Comparison of ENCODE assay signal across 1 cellular context in genomic region chr12:12786716-12787601, GRCh38.
TF ChIP-seq lines count a peak whose summit lies in the region.

No MANE protein-coding gene starts in this region.

TF ChIP-seq in HepG2, 621 proteins besides CTCF, POLR2A, EP300 and RAD21 (continued from another document and continues in another):
- TF ChIP-seq MYC (CRISPR knock-in tag; IDR thresholded peaks at IDR 0.05; ENCODE audit: borderline replicate concordance) (peak; percentile 86), ZNF747 (CRISPR knock-in tag; IDR thresholded peaks at IDR 0.05; ENCODE audit: borderline replicate concordance) (0 out of 2 replicates have a peak, but pooled peaks have one; percentile 64), ADNP (CRISPR knock-in tag; IDR thresholded peaks at IDR 0.05) (no peak), NFKB2 (CRISPR knock-in tag; IDR thresholded peaks at IDR 0.05; ENCODE audit: borderline replicate concordance) (peak; percentile 95), TCF7L2 (IDR thresholded peaks at IDR 0.05; ENCODE audit: low read depth, low read length) (no peak), MXD3 (CRISPR knock-in tag; IDR thresholded peaks at IDR 0.05) (peak; percentile 86), CREBL2 (CRISPR knock-in tag; IDR thresholded peaks at IDR 0.05; ENCODE audit: borderline replicate concordance) (peak; percentile 80; the same call in 1 of the 2 replicates), CSRNP1 (CRISPR knock-in tag; IDR thresholded peaks at IDR 0.05) (no peak), GLI4 (CRISPR knock-in tag; IDR thresholded peaks at IDR 0.05; ENCODE audit: borderline replicate concordance) (0 out of 2 replicates have a peak, but pooled peaks have one; percentile 72), ZNF761 (CRISPR knock-in tag; conservative IDR thresholded peaks at IDR 0.05) (peak; percentile 90), THRA (CRISPR knock-in tag; IDR thresholded peaks at IDR 0.05; ENCODE audit: borderline replicate concordance) (peak; percentile 50; the same call in 1 of the 2 replicates), ZNF691 (CRISPR knock-in tag; IDR thresholded peaks at IDR 0.05; ENCODE audit: borderline replicate concordance, low read depth) (no peak; the same call in 1 of the 2 replicates), ZNF160 (CRISPR knock-in tag; IDR thresholded peaks at IDR 0.05) (peak; percentile 45; the same call in 1 of the 2 replicates), PAX8 (CRISPR knock-in tag; IDR thresholded peaks at IDR 0.05; ENCODE audit: borderline replicate concordance) (no peak), RFX5 (IDR thresholded peaks at IDR 0.05; ENCODE audit: low read depth, low read length) (no peak), SCMH1 (CRISPR knock-in tag; IDR thresholded peaks at IDR 0.05; ENCODE audit: borderline replicate concordance) (no peak), NFYB (CRISPR knock-in tag; IDR thresholded peaks at IDR 0.05) (no peak), ZNF101 (CRISPR knock-in tag; IDR thresholded peaks at IDR 0.05; ENCODE audit: borderline replicate concordance, low read depth) (no peak), SIX4 (CRISPR knock-in tag; IDR thresholded peaks at IDR 0.05) (no peak), IKZF1 (IDR thresholded peaks at IDR 0.05) (no peak), ETV6 (CRISPR knock-in tag; conservative IDR thresholded peaks at IDR 0.05) (peak; percentile 54; the same call in 1 of the 2 replicates), ZIK1 (CRISPR knock-in tag; IDR thresholded peaks at IDR 0.05; ENCODE audit: borderline replicate concordance, low read depth) (no peak), ZNF720 (CRISPR knock-in tag; IDR thresholded peaks at IDR 0.05) (no peak), DMAP1 (CRISPR knock-in tag; IDR thresholded peaks at IDR 0.05) (0 out of 2 replicates have a peak, but pooled peaks have one; percentile 27), ZSCAN29 (CRISPR knock-in tag; conservative IDR thresholded peaks at IDR 0.05) (no peak), ZNF484 (CRISPR knock-in tag; IDR thresholded peaks at IDR 0.05; ENCODE audit: borderline replicate concordance, low read depth) (no peak), ZNF296 (CRISPR knock-in tag; conservative IDR thresholded peaks at IDR 0.05) (no peak), ZNF737 (CRISPR knock-in tag; IDR thresholded peaks at IDR 0.05; ENCODE audit: borderline replicate concordance) (no peak), RARG (CRISPR knock-in tag; IDR thresholded peaks at IDR 0.05; ENCODE audit: low read depth) (no peak), TCF12 (IDR thresholded peaks at IDR 0.05) (no peak), TCF12 (CRISPR knock-in tag; IDR thresholded peaks at IDR 0.05) (0 out of 2 replicates have a peak, but pooled peaks have one; percentile 50), SKI (IDR thresholded peaks at IDR 0.05; ENCODE audit: partially characterized antibody) (no peak), ZBTB38 (CRISPR knock-in tag; IDR thresholded peaks at IDR 0.05) (peak; percentile 87), ZNF839 (CRISPR knock-in tag; IDR thresholded peaks at IDR 0.05; ENCODE audit: borderline replicate concordance) (no peak)
- TF ChIP-seq, protein P1, sequence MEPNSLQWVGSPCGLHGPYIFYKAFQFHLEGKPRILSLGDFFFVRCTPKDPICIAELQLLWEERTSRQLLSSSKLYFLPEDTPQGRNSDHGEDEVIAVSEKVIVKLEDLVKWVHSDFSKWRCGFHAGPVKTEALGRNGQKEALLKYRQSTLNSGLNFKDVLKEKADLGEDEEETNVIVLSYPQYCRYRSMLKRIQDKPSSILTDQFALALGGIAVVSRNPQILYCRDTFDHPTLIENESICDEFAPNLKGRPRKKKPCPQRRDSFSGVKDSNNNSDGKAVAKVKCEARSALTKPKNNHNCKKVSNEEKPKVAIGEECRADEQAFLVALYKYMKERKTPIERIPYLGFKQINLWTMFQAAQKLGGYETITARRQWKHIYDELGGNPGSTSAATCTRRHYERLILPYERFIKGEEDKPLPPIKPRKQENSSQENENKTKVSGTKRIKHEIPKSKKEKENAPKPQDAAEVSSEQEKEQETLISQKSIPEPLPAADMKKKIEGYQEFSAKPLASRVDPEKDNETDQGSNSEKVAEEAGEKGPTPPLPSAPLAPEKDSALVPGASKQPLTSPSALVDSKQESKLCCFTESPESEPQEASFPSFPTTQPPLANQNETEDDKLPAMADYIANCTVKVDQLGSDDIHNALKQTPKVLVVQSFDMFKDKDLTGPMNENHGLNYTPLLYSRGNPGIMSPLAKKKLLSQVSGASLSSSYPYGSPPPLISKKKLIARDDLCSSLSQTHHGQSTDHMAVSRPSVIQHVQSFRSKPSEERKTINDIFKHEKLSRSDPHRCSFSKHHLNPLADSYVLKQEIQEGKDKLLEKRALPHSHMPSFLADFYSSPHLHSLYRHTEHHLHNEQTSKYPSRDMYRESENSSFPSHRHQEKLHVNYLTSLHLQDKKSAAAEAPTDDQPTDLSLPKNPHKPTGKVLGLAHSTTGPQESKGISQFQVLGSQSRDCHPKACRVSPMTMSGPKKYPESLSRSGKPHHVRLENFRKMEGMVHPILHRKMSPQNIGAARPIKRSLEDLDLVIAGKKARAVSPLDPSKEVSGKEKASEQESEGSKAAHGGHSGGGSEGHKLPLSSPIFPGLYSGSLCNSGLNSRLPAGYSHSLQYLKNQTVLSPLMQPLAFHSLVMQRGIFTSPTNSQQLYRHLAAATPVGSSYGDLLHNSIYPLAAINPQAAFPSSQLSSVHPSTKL (CRISPR knock-in tag; IDR thresholded peaks at IDR 0.05), result peak; percentile 50; the same call in 1 of the 2 replicates
- TF ChIP-seq, protein P2, sequence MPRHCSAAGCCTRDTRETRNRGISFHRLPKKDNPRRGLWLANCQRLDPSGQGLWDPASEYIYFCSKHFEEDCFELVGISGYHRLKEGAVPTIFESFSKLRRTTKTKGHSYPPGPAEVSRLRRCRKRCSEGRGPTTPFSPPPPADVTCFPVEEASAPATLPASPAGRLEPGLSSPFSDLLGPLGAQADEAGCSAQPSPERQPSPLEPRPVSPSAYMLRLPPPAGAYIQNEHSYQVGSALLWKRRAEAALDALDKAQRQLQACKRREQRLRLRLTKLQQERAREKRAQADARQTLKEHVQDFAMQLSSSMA (CRISPR knock-in tag; IDR thresholded peaks at IDR 0.05), result no peak
- TF ChIP-seq, protein P3, sequence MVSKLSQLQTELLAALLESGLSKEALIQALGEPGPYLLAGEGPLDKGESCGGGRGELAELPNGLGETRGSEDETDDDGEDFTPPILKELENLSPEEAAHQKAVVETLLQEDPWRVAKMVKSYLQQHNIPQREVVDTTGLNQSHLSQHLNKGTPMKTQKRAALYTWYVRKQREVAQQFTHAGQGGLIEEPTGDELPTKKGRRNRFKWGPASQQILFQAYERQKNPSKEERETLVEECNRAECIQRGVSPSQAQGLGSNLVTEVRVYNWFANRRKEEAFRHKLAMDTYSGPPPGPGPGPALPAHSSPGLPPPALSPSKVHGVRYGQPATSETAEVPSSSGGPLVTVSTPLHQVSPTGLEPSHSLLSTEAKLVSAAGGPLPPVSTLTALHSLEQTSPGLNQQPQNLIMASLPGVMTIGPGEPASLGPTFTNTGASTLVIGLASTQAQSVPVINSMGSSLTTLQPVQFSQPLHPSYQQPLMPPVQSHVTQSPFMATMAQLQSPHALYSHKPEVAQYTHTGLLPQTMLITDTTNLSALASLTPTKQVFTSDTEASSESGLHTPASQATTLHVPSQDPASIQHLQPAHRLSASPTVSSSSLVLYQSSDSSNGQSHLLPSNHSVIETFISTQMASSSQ (IDR thresholded peaks at IDR 0.05; ENCODE audit: low read depth), result no peak
- TF ChIP-seq, protein P3 (CRISPR knock-in tag; IDR thresholded peaks at IDR 0.05; ENCODE audit: borderline replicate concordance), result peak; percentile 56; the same call in 1 of the 2 replicates
- TF ChIP-seq, protein P4, sequence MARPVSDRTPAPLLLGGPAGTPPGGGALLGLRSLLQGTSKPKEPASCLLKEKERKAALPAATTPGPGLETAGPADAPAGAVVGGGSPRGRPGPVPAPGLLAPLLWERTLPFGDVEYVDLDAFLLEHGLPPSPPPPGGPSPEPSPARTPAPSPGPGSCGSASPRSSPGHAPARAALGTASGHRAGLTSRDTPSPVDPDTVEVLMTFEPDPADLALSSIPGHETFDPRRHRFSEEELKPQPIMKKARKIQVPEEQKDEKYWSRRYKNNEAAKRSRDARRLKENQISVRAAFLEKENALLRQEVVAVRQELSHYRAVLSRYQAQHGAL (CRISPR knock-in tag; IDR thresholded peaks at IDR 0.05; ENCODE audit: not compliant biosample characterization), result no peak
- TF ChIP-seq, protein P5, sequence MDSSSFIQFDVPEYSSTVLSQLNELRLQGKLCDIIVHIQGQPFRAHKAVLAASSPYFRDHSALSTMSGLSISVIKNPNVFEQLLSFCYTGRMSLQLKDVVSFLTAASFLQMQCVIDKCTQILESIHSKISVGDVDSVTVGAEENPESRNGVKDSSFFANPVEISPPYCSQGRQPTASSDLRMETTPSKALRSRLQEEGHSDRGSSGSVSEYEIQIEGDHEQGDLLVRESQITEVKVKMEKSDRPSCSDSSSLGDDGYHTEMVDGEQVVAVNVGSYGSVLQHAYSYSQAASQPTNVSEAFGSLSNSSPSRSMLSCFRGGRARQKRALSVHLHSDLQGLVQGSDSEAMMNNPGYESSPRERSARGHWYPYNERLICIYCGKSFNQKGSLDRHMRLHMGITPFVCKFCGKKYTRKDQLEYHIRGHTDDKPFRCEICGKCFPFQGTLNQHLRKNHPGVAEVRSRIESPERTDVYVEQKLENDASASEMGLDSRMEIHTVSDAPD (CRISPR knock-in tag; IDR thresholded peaks at IDR 0.05), result no peak
- TF ChIP-seq, protein P6, sequence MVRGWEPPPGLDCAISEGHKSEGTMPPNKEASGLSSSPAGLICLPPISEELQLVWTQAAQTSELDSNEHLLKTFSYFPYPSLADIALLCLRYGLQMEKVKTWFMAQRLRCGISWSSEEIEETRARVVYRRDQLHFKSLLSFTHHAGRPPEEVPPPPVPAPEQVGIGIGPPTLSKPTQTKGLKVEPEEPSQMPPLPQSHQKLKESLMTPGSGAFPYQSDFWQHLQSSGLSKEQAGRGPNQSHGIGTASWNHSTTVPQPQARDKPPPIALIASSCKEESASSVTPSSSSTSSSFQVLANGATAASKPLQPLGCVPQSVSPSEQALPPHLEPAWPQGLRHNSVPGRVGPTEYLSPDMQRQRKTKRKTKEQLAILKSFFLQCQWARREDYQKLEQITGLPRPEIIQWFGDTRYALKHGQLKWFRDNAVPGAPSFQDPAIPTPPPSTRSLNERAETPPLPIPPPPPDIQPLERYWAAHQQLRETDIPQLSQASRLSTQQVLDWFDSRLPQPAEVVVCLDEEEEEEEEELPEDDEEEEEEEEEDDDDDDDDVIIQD (CRISPR knock-in tag; IDR thresholded peaks at IDR 0.05; ENCODE audit: low read depth), result no peak
- TF ChIP-seq, protein P7, sequence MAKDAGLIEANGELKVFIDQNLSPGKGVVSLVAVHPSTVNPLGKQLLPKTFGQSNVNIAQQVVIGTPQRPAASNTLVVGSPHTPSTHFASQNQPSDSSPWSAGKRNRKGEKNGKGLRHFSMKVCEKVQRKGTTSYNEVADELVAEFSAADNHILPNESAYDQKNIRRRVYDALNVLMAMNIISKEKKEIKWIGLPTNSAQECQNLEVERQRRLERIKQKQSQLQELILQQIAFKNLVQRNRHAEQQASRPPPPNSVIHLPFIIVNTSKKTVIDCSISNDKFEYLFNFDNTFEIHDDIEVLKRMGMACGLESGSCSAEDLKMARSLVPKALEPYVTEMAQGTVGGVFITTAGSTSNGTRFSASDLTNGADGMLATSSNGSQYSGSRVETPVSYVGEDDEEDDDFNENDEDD (CRISPR knock-in tag; IDR thresholded peaks at IDR 0.05; ENCODE audit: borderline replicate concordance), result peak; percentile 85
- TF ChIP-seq, protein P8, sequence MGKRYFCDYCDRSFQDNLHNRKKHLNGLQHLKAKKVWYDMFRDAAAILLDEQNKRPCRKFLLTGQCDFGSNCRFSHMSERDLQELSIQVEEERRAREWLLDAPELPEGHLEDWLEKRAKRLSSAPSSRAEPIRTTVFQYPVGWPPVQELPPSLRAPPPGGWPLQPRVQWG (CRISPR knock-in tag; IDR thresholded peaks at IDR 0.05; ENCODE audit: borderline replicate concordance, low read depth), result no peak
